27 cellular contexts compared by ENCODE assay signal in the genomic region with DNA sequence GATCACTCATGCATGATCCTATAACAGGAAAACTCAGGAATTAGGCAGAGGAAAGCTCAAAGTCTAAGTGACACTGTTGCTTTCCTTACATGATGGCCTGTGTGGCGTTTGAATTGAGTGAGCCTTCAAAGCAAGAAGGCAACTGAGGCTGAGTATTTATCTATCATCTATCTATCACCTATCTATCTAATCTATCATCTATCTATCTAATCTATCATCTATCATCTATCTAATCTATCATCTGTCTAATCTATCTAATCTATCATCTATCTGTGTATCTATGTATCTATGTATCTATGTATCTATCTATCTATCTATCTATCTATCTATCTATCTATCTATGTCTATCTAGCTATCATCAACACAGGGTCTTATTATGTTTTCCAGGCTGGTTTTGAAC.
"Had no signal": no experiment of that assay in that cellular context is flagged by ENCODE, and none has a peak within 500 bp of the region (broad histone marks: within the 10 kb centered on the region; RNA-seq: fewer than 3 reads in every experiment).

No MANE protein-coding gene starts in this region.

- H3K4me3 ChIP-seq: stomach, suprapubic skin, testis, thoracic aorta, thyroid gland, tibial artery, tibial nerve, transverse colon, upper lobe of left lung, upper lobe of right lung, uterus, vagina had no signal

- H3K27ac ChIP-seq: stomach, suprapubic skin, testis, thoracic aorta, thyroid gland, tibial artery, tibial nerve, transverse colon, upper lobe of left lung, upper lobe of right lung, uterus, vagina had no signal

- DNase-seq: stimulated activated CD4-positive, alpha-beta T cell treated with anti-CD3 and anti-CD28 coated beads, Interleukin-2, amount 100 ng/mL, for 48 hours; stimulated activated CD4-positive, alpha-beta T cell treated with anti-CD3 and anti-CD28 coated beads, Interleukin-4, amount 100 ng/mL, for 1 hour; stimulated activated CD4-positive, alpha-beta T cell treated with anti-CD3 and anti-CD28 coated beads, Interleukin-4, amount 100 ng/mL, for 24 hours; stimulated activated CD4-positive, alpha-beta T cell treated with anti-CD3 and anti-CD28 coated beads, Interleukin-4, amount 100 ng/mL, for 4 hours; stimulated activated CD8-positive, alpha-beta memory T cell treated with anti-CD3 and anti-CD28 coated beads, Interleukin-4, amount 100 ng/mL, for 48 hours; stimulated activated naive B cell treated with anti-CD40 and anti-IgM and Interleukin-4, amounts not matched to agents 10 μg/mL and 1 μg/mL and 100 μg/mL, for 72 hours; stimulated activated naive CD4-positive, alpha-beta T cell; stimulated activated naive CD4-positive, alpha-beta T cell treated with Interleukin-2 at 50 U/mL for 16 hours; stimulated activated naive CD8-positive, alpha-beta T cell treated with anti-CD3 and anti-CD28 coated beads, Interleukin-15, amount 100 ng/mL, for 72 hours; stimulated activated naive CD8-positive, alpha-beta T cell treated with anti-CD3 and anti-CD28 coated beads, Interleukin-15, Interleukin-2, amounts not matched to agents 100 U/mL and 50 U/mL, for 24 hours; stomach; substantia nigra; testis; thyroid gland; tibial artery; transverse colon; trophoblast cell; upper lobe of left lung; upper lobe of right lung; uterus had no signal

- H3K27me3 ChIP-seq: stomach, suprapubic skin, testis, thyroid gland, tibial artery, tibial nerve, transverse colon, upper lobe of left lung, upper lobe of right lung, uterus, vagina had no signal

- H3K9me3 ChIP-seq: stomach, suprapubic skin, testis, thoracic aorta, thyroid gland, tibial artery, tibial nerve, transverse colon, upper lobe of left lung, upper lobe of right lung, uterus, vagina had no signal

- ATAC-seq: stimulated activated effector memory CD8-positive, alpha-beta T cell treated with anti-CD3 and anti-CD28 coated beads, Interleukin-12 subunit alpha, Interleukin-12 subunit beta, amount 100 ng/mL, for 72 hours; stimulated activated memory B cell treated with anti-CD40 and anti-IgM and Interleukin-4, amounts not matched to agents 10 μg/mL and 1 μg/mL and 100 μg/mL, for 72 hours; stimulated activated naive B cell treated with anti-CD40 and anti-IgM and Interleukin-4, amounts not matched to agents 10 μg/mL and 1 μg/mL and 100 μg/mL, for 72 hours; stimulated activated naive CD8-positive, alpha-beta T cell treated with anti-CD3 and anti-CD28 coated beads, Interleukin-15, amount 100 ng/mL, for 72 hours; stimulated activated naive CD8-positive, alpha-beta T cell treated with anti-CD3 and anti-CD28 coated beads, Interleukin-15, Interleukin-2, amounts not matched to agents 100 U/mL and 50 U/mL, for 24 hours; upper lobe of right lung had no signal

- H3K36me3 ChIP-seq: stomach, suprapubic skin, thoracic aorta, thyroid gland, tibial artery, tibial nerve, transverse colon, upper lobe of left lung, upper lobe of right lung, uterus, vagina had no signal

- H3K4me1 ChIP-seq: stomach, suprapubic skin, testis, tibial artery, tibial nerve, transverse colon, upper lobe of left lung, upper lobe of right lung, uterus, vagina had no signal

- FAIRE-seq: urothelium cell line had no signal
